In genomic region chrX:136858007-136858756, GRCh38 we compare ENCODE assay signal across 19 cellular contexts. TPM values are rescaled to one million over a fixed set of nuclear protein-coding genes. Genes with fewer than 3 reads are reported as not detected.
DNase-seq lines count a peak whose midpoint lies in the region; ATAC-seq, FAIRE-seq and TF ChIP-seq lines count a peak whose summit lies in the region.
"Had no signal": no experiment of that assay in that cellular context is flagged by ENCODE, and none has a peak within 500 bp of the region (broad histone marks: within the 10 kb centered on the region; RNA-seq: fewer than 3 reads in every experiment).

No MANE protein-coding gene starts in this region.

- FAIRE-seq in GM12891 (lab: Jason Lieb, UNC) = peak; percentile 31
- FAIRE-seq: endometrium had no signal

- no peaks in the 10 kb centered on the region for H3K27me3 Mint-ChIP-seq in activated T-cell treated with anti-CD3 and anti-CD28 coated beads, Interleukin-2, amount 50 U/mL, for 4 hours (ENCODE audit: low read depth)
- H3K27me3 Mint-ChIP-seq in activated T-helper 17 cell treated with anti-CD3 and anti-CD28 coated beads, Interleukin-2, amount 50 U/mL, for 72 hours = no peaks in the 10 kb centered on the region
- no peaks in the 10 kb centered on the region for H3K27me3 Mint-ChIP-seq in osteocyte (ENCODE audit: unreplicated experiment)

- H3K27ac Mint-ChIP-seq in activated T-helper 17 cell treated with anti-CD3 and anti-CD28 coated beads, Interleukin-2, amount 50 U/mL, for 72 hours = peak overlapping the region; percentile 40
- H3K27ac Mint-ChIP-seq in osteocyte (ENCODE audit: unreplicated experiment) = peak overlapping the region; percentile 28

- peak; percentile 60 to 72 for ATAC-seq in activated T-cell treated with anti-CD3 and anti-CD28 coated beads, Interleukin-2, amount 50 U/mL, for 4 hours
- ATAC-seq in activated T-helper 17 cell treated with anti-CD3 and anti-CD28 coated beads, Interleukin-2, amount 50 U/mL, for 72 hours (replicated peaks) = peak; percentile 70
- ATAC-seq in GM18870 (IDR thresholded peaks at IDR 0.05; ENCODE audit: unreplicated experiment) (no peak), HG03469 (IDR thresholded peaks at IDR 0.05; ENCODE audit: unreplicated experiment) (no peak)
- ATAC-seq: heart right ventricle had no signal

- H3K9me3 Mint-ChIP-seq in activated T-cell treated with anti-CD3 and anti-CD28 coated beads, Interleukin-2, amount 50 U/mL, for 4 hours = no peaks in the 10 kb centered on the region
- H3K9me3 Mint-ChIP-seq in activated T-helper 17 cell treated with anti-CD3 and anti-CD28 coated beads, Interleukin-2, amount 50 U/mL, for 72 hours = no peaks in the 10 kb centered on the region
- peaks cover 5% of the 10 kb centered on the region for H3K9me3 Mint-ChIP-seq in osteocyte (ENCODE audit: unreplicated experiment)

- TF ChIP-seq POLR2A in GM12891 (IDR thresholded peaks at IDR 0.05; ENCODE audit: low read depth, low read length) = no peak

- H3K4me3 Mint-ChIP-seq in activated T-cell treated with anti-CD3 and anti-CD28 coated beads, Interleukin-2, amount 50 U/mL, for 4 hours = no peak overlapping the region
- H3K4me3 Mint-ChIP-seq in activated T-helper 17 cell treated with anti-CD3 and anti-CD28 coated beads, Interleukin-2, amount 50 U/mL, for 72 hours = peak overlapping the region; percentile 12
- H3K4me3 Mint-ChIP-seq in osteocyte (ENCODE audit: unreplicated experiment) = no peak overlapping the region

- no peak for DNase-seq in activated T-cell treated with anti-CD3 and anti-CD28 coated beads, Interleukin-2, amount 50 U/mL, for 4 hours
- DNase-seq in activated T-cell treated with anti-CD3 and anti-CD28 coated beads for 4 hours = no peak
- no peak for DNase-seq in GM12891 (ENCODE audit: insufficient read length, low spot score)
- no peak for DNase-seq in osteocyte (ENCODE audit: extremely low spot score, unreplicated experiment)
- DNase-seq: activated gamma-delta T cell treated with Interleukin-2 at 50 U/mL for 16 hours; colonic mucosa; EL; GM23248; heart right ventricle; left ventricle myocardium inferior; NCI-H1092; NCI-H2029 treated with DMSO at 0.1 percent for 48 hours; NCI-H510A; stimulated activated CD4-positive, alpha-beta T cell treated with anti-CD3 and anti-CD28 coated beads, Interleukin-12 subunit alpha, Interleukin-12 subunit beta, amount 100 ng/mL, for 4 hours; stimulated activated CD8-positive, alpha-beta memory T cell treated with anti-CD3 and anti-CD28 coated beads, Interleukin-4, amount 100 ng/mL, for 48 hours had no signal

- TF ChIP-seq CTCF in osteocyte (IDR thresholded peaks at IDR 0.05) = no peak

- H3K4me1 Mint-ChIP-seq in activated T-cell treated with anti-CD3 and anti-CD28 coated beads, Interleukin-2, amount 50 U/mL, for 4 hours (ENCODE audit: low read depth) = peaks cover 25% of the 10 kb centered on the region
- H3K4me1 Mint-ChIP-seq in activated T-helper 17 cell treated with anti-CD3 and anti-CD28 coated beads, Interleukin-2, amount 50 U/mL, for 72 hours = peaks cover 23% of the 10 kb centered on the region
- no peaks in the 10 kb centered on the region for H3K4me1 Mint-ChIP-seq in osteocyte (ENCODE audit: unreplicated experiment)

- H3K36me3 Mint-ChIP-seq in activated T-cell treated with anti-CD3 and anti-CD28 coated beads, Interleukin-2, amount 50 U/mL, for 4 hours (ENCODE audit: insufficient read depth) = peaks cover 24% of the 10 kb centered on the region
- H3K36me3 Mint-ChIP-seq in activated T-helper 17 cell treated with anti-CD3 and anti-CD28 coated beads, Interleukin-2, amount 50 U/mL, for 72 hours (ENCODE audit: low read depth) = peaks cover 85% of the 10 kb centered on the region
- H3K36me3 Mint-ChIP-seq in osteocyte (ENCODE audit: unreplicated experiment) = peaks cover 19% of the 10 kb centered on the region

TF ChIP-seq in GM12891, 5 proteins besides CTCF, POLR2A, EP300 and RAD21:
- TF ChIP-seq PAX5 (IDR thresholded peaks at IDR 0.05; ENCODE audit: insufficient read depth, low read length, severe bottlenecking) (no peak), POU2F2 (IDR thresholded peaks at IDR 0.05; ENCODE audit: low read depth, low read length) (no peak), TAF1 (IDR thresholded peaks at IDR 0.05; ENCODE audit: low read depth, low read length) (no peak), POLR2AphosphoS5 (IDR thresholded peaks at IDR 0.05; ENCODE audit: low read depth, low read length) (no peak), SPI1 (IDR thresholded peaks at IDR 0.05; ENCODE audit: low read depth, low read length) (no peak)

RNA-seq across cellular contexts. Expression of gene RBMX, which starts 22.3 kb away (rescaled TPM):
- 100 to 1,000 TPM; 395 to 431 (median 415) TPM for total RNA-seq in activated T-cell treated with anti-CD3 and anti-CD28 coated beads, Interleukin-2, amount 50 U/mL, for 4 hours
- 193 TPM for polyA plus RNA-seq in GM12891 (2012; ENCODE audit: low read depth, missing spikeins)
- total RNA-seq in activated T-helper 17 cell treated with anti-CD3 and anti-CD28 coated beads, Interleukin-2, amount 50 U/mL, for 72 hours = 100 to 1,000 TPM; 214 to 247 TPM
- 181 and 186 TPM in 2 replicates for total RNA-seq in osteocyte

Comparison
In these comparisons a context has a peak if more than half of its experiments do, and no peak if none do; other contexts are left out.
1. ATAC-seq: peak in activated T-cell treated with anti-CD3 and anti-CD28 coated beads, Interleukin-2, amount 50 U/mL, for 4 hours (2 of 2) and activated T-helper 17 cell treated with anti-CD3 and anti-CD28 coated beads, Interleukin-2, amount 50 U/mL, for 72 hours (single experiment); none in GM18870 (single experiment) and HG03469 (single experiment).